Comparison of ENCODE assay signal across 8 cellular contexts in genomic region chr10:15427836-15428414, GRCh38. TPM values are rescaled to one million over a fixed set of nuclear protein-coding genes. Genes with fewer than 3 reads are reported as not detected.
DNase-seq lines count a peak whose midpoint lies in the region; ATAC-seq, FAIRE-seq and TF ChIP-seq lines count a peak whose summit lies in the region.

No MANE protein-coding gene starts in this region.

- no TSS peak for BruUV-seq in A673 (replicated peaks; lab: Mats Ljungman, UMichigan)

- peak; percentile 39 for FAIRE-seq in GM18507 (lab: Jason Lieb, UNC)

- WGBS in spleen, 5 donors: 33 to 40% (median 36%) methylated on average over 5 of the region's 5 CpGs

- DNase-seq in A673 (ENCODE audit: low spot score): peak; percentile 72
- no peak for DNase-seq in GM18507 (ENCODE audit: extremely low spot score, insufficient read length, low read depth)
- no peak for DNase-seq in Peyer's patch
- peak; percentile 76 for DNase-seq in fibroblast of pulmonary artery (ENCODE audit: low read depth)
- DNase-seq in spleen: no peak
- no peak for DNase-seq in stimulated activated naive CD4-positive, alpha-beta T cell (lab: John Stamatoyannopoulos, UW)
- DNase-seq in stimulated activated CD4-positive, alpha-beta T cell treated with anti-CD3 and anti-CD28 coated beads, Interleukin-2, amount 100 ng/mL, for 48 hours: no peak

- intact Hi-C loops in A673 (cut with micrococcal nuclease; ENCODE audit: unreplicated experiment): no loop called here
- intact Hi-C loops in spleen (cut with DNase I; ENCODE audit: low total_unique reads): no loop called here

- TF ChIP-seq POLR2A in Peyer's patch (IDR thresholded peaks at IDR 0.05) (no peak), spleen (IDR thresholded peaks at IDR 0.05) (no peak)

- POLR2A ChIA-PET in A673 (lab: Charles Lee; ENCODE audit: low non-redundant PET): no interaction called here

- peaks cover 8% of the 10 kb centered on the region for H3K27me3 ChIP-seq in A673 (replicated peaks; ENCODE audit: insufficient read depth, low read depth, low read length, poor library complexity)
- H3K27me3 ChIP-seq in Peyer's patch: no peaks in the 10 kb centered on the region
- H3K27me3 ChIP-seq in spleen (replicated peaks in 1 of 7): peaks cover 0 to 13% (median 0%) of the 10 kb centered on the region in 7 donors

- no peaks in the 10 kb centered on the region for H3K4me1 ChIP-seq in A673 (ENCODE audit: insufficient read depth, low read length, poor library complexity, severe bottlenecking)
- no peaks in the 10 kb centered on the region for H3K4me1 ChIP-seq in Peyer's patch
- no peaks in the 10 kb centered on the region for H3K4me1 ChIP-seq in spleen

- CTCF ChIA-PET in A673 (lab: Charles Lee): interaction anchor here (0.6 to 1.2 kb wide), 2 partner anchors 15 to 158 kb away, joined by 3 to 5 read pairs; no protein-coding TSS in a partner anchor

- H3K27ac ChIP-seq in A673 (ENCODE audit: low read depth, low read length, poor library complexity, severe bottlenecking): no peak overlapping the region
- H3K27ac ChIP-seq in Peyer's patch: no peak overlapping the region
- no peak overlapping the region for H3K27ac ChIP-seq in spleen

- H3K9me3 ChIP-seq in A673 (ENCODE audit: low read depth, low read length, poor library complexity, severe bottlenecking) (no peaks in the 10 kb centered on the region), Peyer's patch (no peaks in the 10 kb centered on the region), spleen (no peaks in the 10 kb centered on the region)

- H3K4me3 ChIP-seq in A673 (ENCODE audit: low read depth, low read length, poor library complexity, severe bottlenecking) (no peak overlapping the region), Peyer's patch (no peak overlapping the region), fibroblast of pulmonary artery (replicated peaks; ENCODE audit: low read depth, low read length) (no peak overlapping the region), spleen (no peak overlapping the region)

- no peak for ATAC-seq in HG02642 (IDR thresholded peaks at IDR 0.05; ENCODE audit: poor library complexity, unreplicated experiment)

- TF ChIP-seq CTCF in A673 (conservative IDR thresholded peaks at IDR 0.05; ENCODE audit: low read depth, low read length) (peak; percentile 66), Peyer's patch (IDR thresholded peaks at IDR 0.05) (peak in 4 of 6 experiments; percentile 37 to 54 (median 48)), fibroblast of pulmonary artery (IDR thresholded peaks at IDR 0.05; ENCODE audit: low read length, missing control alignments) (peak; percentile 68), spleen (IDR thresholded peaks at IDR 0.05 in 8 of 11, conservative IDR thresholded peaks at IDR 0.05 in 3 of 11) (peak in 8 of 11 experiments; percentile 6 to 58 (median 38))

- no peaks in the 10 kb centered on the region for H3K36me3 ChIP-seq in A673 (ENCODE audit: insufficient read depth, low read length, poor library complexity, severe bottlenecking)
- H3K36me3 ChIP-seq in Peyer's patch: no peaks in the 10 kb centered on the region
- H3K36me3 ChIP-seq in spleen: no peaks in the 10 kb centered on the region

RNA-seq across cellular contexts. Expression of gene FAM171A1, which starts 56.8 kb away (rescaled TPM):
- 46.5 and 47.1 TPM in 2 replicates for total RNA-seq in A673 (2021)
- 10 to 100 TPM; 14.7 to 37.1 (median 24.5) TPM for total RNA-seq in Peyer's patch
- total RNA-seq in spleen: 10 to 100 TPM; 16.0 to 34.0 (median 23.7) TPM
- polyA plus RNA-seq in spleen: 1 to 10 TPM; 3.5 to 9.1 (median 4.0) TPM

Comparison
In these comparisons a context has a peak if more than half of its experiments do, and no peak if none do; other contexts are left out.
1. DNase-seq: peak in A673 (single experiment) and fibroblast of pulmonary artery (single experiment); none in GM18507 (single experiment), Peyer's patch (0 of 3), spleen (single experiment), stimulated activated naive CD4-positive, alpha-beta T cell (0 of 6) and stimulated activated CD4-positive, alpha-beta T cell treated with anti-CD3 and anti-CD28 coated beads, Interleukin-2, amount 100 ng/mL, for 48 hours (0 of 2).
2. Peak in every context shown above with its lines, with median percentiles within 50 percentile points of each other: CTCF ChIP-seq.